Comparison of ENCODE assay signal across 8 cellular contexts in genomic region chr2:206981739-206982336, GRCh38. TPM values are rescaled to one million over a fixed set of nuclear protein-coding genes. Genes with fewer than 3 reads are reported as not detected.
DNase-seq lines count a peak whose midpoint lies in the region; ATAC-seq, FAIRE-seq and TF ChIP-seq lines count a peak whose summit lies in the region.

No MANE protein-coding gene starts in this region.

- peaks cover 18% of the 10 kb centered on the region for H3K4me1 Mint-ChIP-seq in activated naive CD8-positive, alpha-beta T cell treated with anti-CD3 and anti-CD28 coated beads for 36 hours

- H3K36me3 ChIP-seq in RWPE2 (ENCODE audit: low read depth), result no peaks in the 10 kb centered on the region
- no peaks in the 10 kb centered on the region for H3K36me3 ChIP-seq in ovary

- H3K27me3 ChIP-seq in RWPE2 (ENCODE audit: insufficient read depth, poor library complexity, severe bottlenecking) (no peaks in the 10 kb centered on the region), ovary (no peaks in the 10 kb centered on the region)

- H3K4me1 ChIP-seq in RWPE2 (ENCODE audit: insufficient read depth, poor library complexity, severe bottlenecking), result peaks cover 18% of the 10 kb centered on the region
- H3K4me1 ChIP-seq in ovary (ENCODE audit: insufficient read depth), result no peaks in the 10 kb centered on the region

- no peak overlapping the region for H3K4me3 Mint-ChIP-seq in activated naive CD8-positive, alpha-beta T cell treated with anti-CD3 and anti-CD28 coated beads for 36 hours

- WGBS in ovary, 3 donors, result 48 to 53% (median 52%) methylated on average over 8 of the region's 8 CpGs

- peaks cover 2% of the 10 kb centered on the region for H3K9me3 Mint-ChIP-seq in activated naive CD8-positive, alpha-beta T cell treated with anti-CD3 and anti-CD28 coated beads for 36 hours

- no peak overlapping the region for H3K4me3 ChIP-seq in RWPE2 (ENCODE audit: severe bottlenecking)
- H3K4me3 ChIP-seq in ovary, result no peak overlapping the region

- H3K27ac Mint-ChIP-seq in activated naive CD8-positive, alpha-beta T cell treated with anti-CD3 and anti-CD28 coated beads for 36 hours, result no peak overlapping the region

- H3K9me3 ChIP-seq in RWPE2 (ENCODE audit: severe bottlenecking), result no peaks in the 10 kb centered on the region
- H3K9me3 ChIP-seq in ovary, result no peaks in the 10 kb centered on the region

- ATAC-seq in RWPE2 (ENCODE audit: low read depth) (peak; percentile 90), omental fat pad (ENCODE audit: low FRiP score) (no peak), HG02970 (IDR thresholded peaks at IDR 0.05; ENCODE audit: low FRiP score, unreplicated experiment) (no peak)

- no peak for FAIRE-seq in D721Med (lab: Jason Lieb, UNC)

- TF ChIP-seq POLR2A in ovary (IDR thresholded peaks at IDR 0.05), result no peak

- DNase-seq in D721Med (ENCODE audit: insufficient read length, low spot score) (no peak), LoVo (ENCODE audit: low spot score) (peak; percentile 39), RWPE2 (ENCODE audit: low spot score) (no peak), glomerular visceral epithelial cell (ENCODE audit: extremely low spot score) (peak; percentile 71), ovary (peak; percentile 40 to 79 (median 70)), omental fat pad (ENCODE audit: low spot score) (no peak)
- peak; percentile 43 for DNase-seq in activated naive CD8-positive, alpha-beta T cell treated with anti-CD3 and anti-CD28 coated beads for 36 hours

- no peak for TF ChIP-seq EP300 in ovary (IDR thresholded peaks at IDR 0.05)

- H3K27ac ChIP-seq in RWPE2 (ENCODE audit: poor library complexity, severe bottlenecking), result no peak overlapping the region
- no peak overlapping the region for H3K27ac ChIP-seq in ovary

- intact Hi-C loops in ovary (cut with DNase I), result loop anchor here (2.0 to 10.0 kb wide), 5 partner anchors 183 to 495 kb away; partner anchors contain the start of gene KLF7 (in 1 of the 4)

- no peaks in the 10 kb centered on the region for H3K36me3 Mint-ChIP-seq in activated naive CD8-positive, alpha-beta T cell treated with anti-CD3 and anti-CD28 coated beads for 36 hours

- H3K27me3 Mint-ChIP-seq in activated naive CD8-positive, alpha-beta T cell treated with anti-CD3 and anti-CD28 coated beads for 36 hours, result no peaks in the 10 kb centered on the region

- TF ChIP-seq CTCF in D721Med (IDR thresholded peaks at IDR 0.05; ENCODE audit: insufficient read depth, missing control alignments) (peak; percentile 79), RWPE2 (IDR thresholded peaks at IDR 0.05; ENCODE audit: poor library complexity, severe bottlenecking) (peak; percentile 87), ovary (IDR thresholded peaks at IDR 0.05) (peak; percentile 22 to 52 (median 36)), omental fat pad (IDR thresholded peaks at IDR 0.05) (no peak)

RNA-seq across cellular contexts. Expression of gene CPO, which starts 42.5 kb away (rescaled TPM):
- not detected for total RNA-seq in activated naive CD8-positive, alpha-beta T cell treated with anti-CD3 and anti-CD28 coated beads for 36 hours
- total RNA-seq in ovary, result 1 to 10 TPM in 1 of 7 donors, under 1 TPM in 3, not detected in 3; 0.23 to 1.1 (median 0.34) TPM
- 10 to 100 TPM in 1 of 2 donors, under 1 TPM in 1; 0.17 to 31.8 TPM for polyA plus RNA-seq in ovary
- 1 to 10 TPM in 1 of 4 donors, under 1 TPM in 2, not detected in 1; 0.48 to 2.0 (median 0.69) TPM for total RNA-seq in omental fat pad

Comparison
In these comparisons a context has a peak if more than half of its experiments do, and no peak if none do; other contexts are left out.
1. DNase-seq: peak in LoVo (single experiment), activated naive CD8-positive, alpha-beta T cell treated with anti-CD3 and anti-CD28 coated beads for 36 hours (single experiment), glomerular visceral epithelial cell (single experiment) and ovary (5 of 5); none in D721Med (single experiment), RWPE2 (single experiment) and omental fat pad (single experiment).
2. CTCF ChIP-seq: peak in D721Med (single experiment), RWPE2 (single experiment) and ovary (3 of 3); none in omental fat pad (0 of 3).